ENCODE assay signal across 8 cellular contexts in the genomic region with DNA sequence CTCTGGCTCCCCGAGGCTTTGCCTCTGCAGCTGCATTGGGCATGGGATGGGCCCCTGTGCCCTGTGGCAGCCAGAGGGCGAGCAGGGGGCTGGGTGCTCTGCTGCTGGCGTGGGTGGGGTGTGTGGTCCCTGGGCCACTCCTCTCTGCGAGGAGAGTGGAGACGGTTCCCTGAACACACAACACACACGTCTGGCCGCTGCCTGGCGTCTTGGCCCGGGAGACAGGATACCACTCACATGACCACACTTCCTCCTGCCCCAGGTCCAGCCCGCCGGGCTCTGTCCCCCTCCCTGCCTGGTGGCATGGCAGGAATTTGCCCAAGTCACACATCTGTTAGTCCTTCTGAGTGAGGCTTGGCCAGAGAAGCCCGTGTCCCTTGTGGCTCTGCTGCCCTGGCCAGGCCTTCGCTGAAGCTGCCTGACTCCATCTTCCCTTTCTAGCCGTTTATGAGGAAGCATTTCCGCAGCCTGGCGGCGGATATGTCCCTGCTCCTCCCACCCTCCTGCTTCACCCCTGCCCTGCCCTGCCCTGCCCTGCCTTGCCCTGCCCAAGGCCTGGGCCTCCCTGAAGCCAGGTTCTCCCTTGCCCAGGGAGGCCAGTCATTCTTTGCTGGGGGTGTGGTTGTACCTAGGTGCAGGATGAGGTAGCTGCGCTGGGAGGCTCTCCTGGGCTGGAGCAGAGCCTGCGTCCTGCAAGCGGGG. TPM values are rescaled to one million over a fixed set of nuclear protein-coding genes. Genes with fewer than 3 reads are reported as not detected.
DNase-seq lines count a peak whose midpoint lies in the region; ATAC-seq, FAIRE-seq and TF ChIP-seq lines count a peak whose summit lies in the region.

No MANE protein-coding gene starts in this region.

- 85% methylated on average over 15 of the region's 20 CpGs; no CpG with 5 or more reads in 1 of the 2 experiments for WGBS in H1 (ENCODE audit: extremely low coverage in 1 of 2, insufficient coverage in 1 of 2, insufficient read length in 1 of 2, insufficient replicate concordance in 2 of 2, low coverage in 1 of 2, low lambda C conversion rate in 2 of 2, missing lambda C conversion rate in 1 of 2), 2 experiments
- 19 to 23% methylated on average over 15 to 16 of the region's 20 CpGs for WGBS in tibial nerve, 2 donors

- H3K23me2 ChIP-seq in H1 (ENCODE audit: low read depth, low read length) = peaks cover 5% of the 10 kb centered on the region; the same call in 1 of the 2 replicates

- no peaks in the 10 kb centered on the region; a peak in 1 of 8 replicates for H3K36me3 ChIP-seq in H1 (ENCODE audit: control insufficient read depth in 2 of 4, insufficient read depth in 4 of 4, low read length in 3 of 4)
- H3K36me3 ChIP-seq in tibial nerve = peaks cover 0 to 29% (median 0%) of the 10 kb centered on the region in 3 donors

- H3K4me3 ChIP-seq in H1 (ENCODE audit: extremely low read depth in 1 of 4, insufficient read depth in 2 of 4, low read depth in 3 of 4, low read length in 4 of 4) = no peak overlapping the region
- H3K4me3 ChIP-seq in tibial nerve = peak overlapping the region; percentile 36 to 100 (median 96)

- TF ChIP-seq CTCF in H1 (IDR thresholded peaks at IDR 0.05; ENCODE audit: control extremely low read depth in 1 of 3, insufficient read depth in 1 of 3, low read depth in 1 of 3, low read length in 3 of 3) (no peak), tibial nerve (IDR thresholded peaks at IDR 0.05) (no peak)

- no peak overlapping the region for H3K9ac ChIP-seq in H1 (replicated peaks in 1 of 4; ENCODE audit: extremely low read depth in 1 of 4, low read depth in 3 of 4, low read length in 3 of 4)

- H3K79me2 ChIP-seq in H1 (ENCODE audit: control insufficient read depth in 1 of 2, insufficient read depth in 2 of 2, low read length in 2 of 2) = peaks cover 7 to 57% of the 10 kb centered on the region in 2 experiments

- POLR2A ChIA-PET in H1 (lab: Charles Lee; ENCODE audit: partially characterized antibody) = interaction anchor here (1.7 kb wide), 1 partner anchor 8 kb away, joined by 4 read pairs; no protein-coding TSS in a partner anchor

- ATAC-seq in HG02763 (IDR thresholded peaks at IDR 0.05; ENCODE audit: unreplicated experiment) (no peak), HG03025 (IDR thresholded peaks at IDR 0.05; ENCODE audit: low FRiP score, unreplicated experiment) (no peak), HG03095 (IDR thresholded peaks at IDR 0.05; ENCODE audit: unreplicated experiment) (no peak)

- no peak overlapping the region for H2BK15ac ChIP-seq in H1 (ENCODE audit: low read length)

- H3K27ac ChIP-seq in H1 (ENCODE audit: low read depth, low read length) (no peak overlapping the region), tibial nerve (peak overlapping the region; percentile 63 to 99 (median 99))

- H2BK120ac ChIP-seq in H1 (replicated peaks; ENCODE audit: low read depth, low read length) = no peak overlapping the region

- 0 out of 2 replicates have a peak overlapping the region, but pooled peaks have one; percentile 1 for H3K18ac ChIP-seq in H1 (ENCODE audit: extremely low read depth, low read length)

- H2AFZ ChIP-seq in H1 (ENCODE audit: low read length) = no peak overlapping the region

- no peak overlapping the region for H3K56ac ChIP-seq in H1 (replicated peaks; ENCODE audit: insufficient read length, low read depth, low read length)

- H4K91ac ChIP-seq in H1 (replicated peaks; ENCODE audit: insufficient read length, low read length) = no peak overlapping the region

- TF ChIP-seq EP300 in H1 (IDR thresholded peaks at IDR 0.05; ENCODE audit: borderline replicate concordance in 1 of 2, low read depth in 2 of 2, low read length in 2 of 2) = no peak
- peak in 1 of 2 donors; percentile 81 for TF ChIP-seq EP300 in tibial nerve (IDR thresholded peaks at IDR 0.05)

- H3K4me1 ChIP-seq in H1 (replicated peaks in 1 of 4; ENCODE audit: control insufficient read depth in 3 of 4, insufficient read depth in 4 of 4, low read length in 3 of 4) = peaks cover 7 to 26% (median 18%) of the 10 kb centered on the region in 4 experiments
- peaks cover 0 to 79% (median 56%) of the 10 kb centered on the region in 4 donors for H3K4me1 ChIP-seq in tibial nerve

- FAIRE-seq in H1 (lab: Jason Lieb, UNC) = no peak

- no peak overlapping the region for H2BK20ac ChIP-seq in H1 (ENCODE audit: low read length)

- no peak for TF ChIP-seq RAD21 in H1 (IDR thresholded peaks at IDR 0.05 in 1 of 2, conservative IDR thresholded peaks at IDR 0.05 in 1 of 2; ENCODE audit: low read depth in 2 of 2, low read length in 2 of 2)

- no peak overlapping the region for H2AK5ac ChIP-seq in H1 (ENCODE audit: low read depth, low read length)

- H3K14ac ChIP-seq in H1 (ENCODE audit: insufficient read length) = no peak overlapping the region

- H3K79me1 ChIP-seq in H1 (ENCODE audit: low read depth, low read length) = peaks cover 13% of the 10 kb centered on the region

- H2BK5ac ChIP-seq in H1 (ENCODE audit: low read depth, low read length) = peak overlapping the region; percentile 75; the same call in 1 of the 2 replicates

- no peaks in the 10 kb centered on the region for H3K27me3 ChIP-seq in H1 (replicated peaks in 1 of 4; ENCODE audit: control insufficient read depth in 3 of 4, extremely low read depth in 1 of 4, insufficient read depth in 3 of 4, low read length in 3 of 4)
- no peaks in the 10 kb centered on the region for H3K27me3 ChIP-seq in tibial nerve

- peak overlapping the region in 1 of 2 experiments; percentile 85; a peak in 1 of 4 replicates for H3K4me2 ChIP-seq in H1 (ENCODE audit: insufficient read depth in 1 of 2, low read depth in 2 of 2, low read length in 2 of 2)

- H4K8ac ChIP-seq in H1 (ENCODE audit: extremely low read depth, insufficient read depth, low read length) = peak overlapping the region; percentile 53; the same call in 1 of the 2 replicates

- H3K23ac ChIP-seq in H1 (ENCODE audit: insufficient read length) = no peak overlapping the region

- no peak; a peak in 1 of 3 replicates for TF ChIP-seq POLR2A in H1 (IDR thresholded peaks at IDR 0.05; ENCODE audit: control extremely low read depth in 1 of 2, low read depth in 2 of 2, low read length in 2 of 2)
- peak in 1 of 2 donors; percentile 39 for TF ChIP-seq POLR2A in tibial nerve (IDR thresholded peaks at IDR 0.05)

- H3K9me3 ChIP-seq in H1 (ENCODE audit: insufficient read depth in 2 of 2, low read depth in 1 of 2, low read length in 1 of 2) (no peaks in the 10 kb centered on the region), tibial nerve (no peaks in the 10 kb centered on the region)

- no peak overlapping the region for H4K5ac ChIP-seq in H1 (ENCODE audit: insufficient read length, low read depth, low read length)

- peaks cover 37 to 40% of the 10 kb centered on the region in 2 experiments for H4K20me1 ChIP-seq in H1 (replicated peaks in 1 of 2; ENCODE audit: control insufficient read depth in 1 of 2, insufficient read depth in 2 of 2, low read length in 2 of 2)

- CTCF ChIA-PET in H1 (lab: Charles Lee; ENCODE audit: partially characterized antibody) = interaction anchor here (2.8 kb wide), 1 partner anchor 9 kb away, joined by 14 read pairs; no protein-coding TSS in a partner anchor

- H2BK12ac ChIP-seq in H1 (ENCODE audit: low read depth, low read length) = peak overlapping the region; percentile 23; the same call in 1 of the 2 replicates

- H3K4ac ChIP-seq in H1 (replicated peaks; ENCODE audit: insufficient read length, low read depth, low read length) = no peak overlapping the region

- DNase-seq in CD1c-positive myeloid dendritic cell (ENCODE audit: extremely low spot score) = peak; percentile 90
- peak; percentile 68 for DNase-seq in NOMO-1 treated with dmso at 0.1 percent for 144 hours (lab: John Stamatoyannopoulos, UW; ENCODE audit: unreplicated experiment)
- DNase-seq in H1 (ENCODE audit: low read depth in 1 of 2, low spot score in 2 of 2) = no peak
- DNase-seq in mesenteric fat pad (ENCODE audit: low spot score) = peak; percentile 93
- peak; percentile 57 to 62 for DNase-seq in tibial nerve (ENCODE audit: low spot score in 2 of 2)

TF ChIP-seq in H1, 55 proteins besides CTCF, POLR2A, EP300 and RAD21:
- TF ChIP-seq GABPA (IDR thresholded peaks at IDR 0.05; ENCODE audit: borderline replicate concordance, insufficient read depth, low read length) = no peak

RNA-seq across cellular contexts. Expression of a gene that starts 3.0 kb away (rescaled TPM):
- total RNA-seq in H1 (2021; fragmentation: NEBNext Ultra II Directional; extraction: Animal tissue kit (Norgen Biotek cat#: 25700)) = 93.4 and 94.0 TPM in 2 replicates
- polyA plus RNA-seq in H1 (2011; rRNA removed) = 77.5 and 98.4 TPM in 2 replicates
- polyA plus RNA-seq in H1 (2011; cell fraction: cytosol; rRNA removed) = 51.4 TPM
- polyA plus RNA-seq in H1 (2011; cell fraction: nucleus; rRNA removed) = 76.2 TPM
- 80.0 to 96.4 TPM (median 93.0 TPM) in 4 replicates for polyA plus RNA-seq in H1 (2012, experiment 1 of 2)
- polyA plus RNA-seq in H1 (2012, experiment 2 of 2) = 151 TPM
- 114 TPM for polyA plus RNA-seq in H1 (2013, experiment 1 of 2)
- polyA plus RNA-seq in H1 (2013, experiment 2 of 2) = 115 TPM
- 38.1 and 52.1 TPM in 2 replicates for polyA minus RNA-seq in H1 (2011; rRNA and poly(A)+ RNA removed)
- 36.2 TPM for polyA minus RNA-seq in H1 (2011; cell fraction: cytosol; rRNA and poly(A)+ RNA removed)
- polyA minus RNA-seq in H1 (2011; cell fraction: nucleus; rRNA and poly(A)+ RNA removed) = 29.3 TPM
- total RNA-seq in mesenteric fat pad = 355 TPM
- total RNA-seq in tibial nerve = 10 to 100 TPM; 33.5 to 69.0 (median 44.3) TPM

RNA-seq across cellular contexts. Expression of a gene that starts 32.5 kb away (rescaled TPM):
- 11.1 and 11.4 TPM in 2 replicates for total RNA-seq in H1 (2021; fragmentation: NEBNext Ultra II Directional; extraction: Animal tissue kit (Norgen Biotek cat#: 25700))
- 1.3 and 2.4 TPM in 2 replicates for polyA plus RNA-seq in H1 (2011; rRNA removed)
- polyA plus RNA-seq in H1 (2011; cell fraction: cytosol; rRNA removed) = 4.1 TPM
- 9.3 TPM for polyA plus RNA-seq in H1 (2011; cell fraction: nucleus; rRNA removed)
- 7.8 to 10.2 TPM (median 8.4 TPM) in 4 replicates for polyA plus RNA-seq in H1 (2012, experiment 1 of 2)
- 6.2 TPM for polyA plus RNA-seq in H1 (2012, experiment 2 of 2)
- 3.3 TPM for polyA plus RNA-seq in H1 (2013, experiment 1 of 2)
- polyA plus RNA-seq in H1 (2013, experiment 2 of 2) = 3.3 TPM
- 3.1 and 4.7 TPM in 2 replicates for polyA minus RNA-seq in H1 (2011; rRNA and poly(A)+ RNA removed)
- 2.8 TPM for polyA minus RNA-seq in H1 (2011; cell fraction: cytosol; rRNA and poly(A)+ RNA removed)
- polyA minus RNA-seq in H1 (2011; cell fraction: nucleus; rRNA and poly(A)+ RNA removed) = 8.1 TPM
- total RNA-seq in mesenteric fat pad (25.5 TPM), tibial nerve (10 to 100 TPM; 30.8 to 72.6 (median 41.2) TPM)

Comparison
In these comparisons a context has a peak if more than half of its experiments do, and no peak if none do; other contexts are left out.
1. DNase-seq: peak in CD1c-positive myeloid dendritic cell (single experiment), NOMO-1 treated with dmso at 0.1 percent for 144 hours (single experiment), mesenteric fat pad (single experiment) and tibial nerve (2 of 2); none in H1 (0 of 2).
2. H3K4me3 ChIP-seq: peak in tibial nerve (4 of 4); none in H1 (0 of 4).